Comparison of ENCODE assay signal across 27 cellular contexts in genomic region chr5:76754765-76755164, GRCh38. TPM values are rescaled to one million over a fixed set of nuclear protein-coding genes. Genes with fewer than 3 reads are reported as not detected.
A peak's percentile ranks its signal among the peaks of the same experiment; 100 is the strongest.
DNase-seq lines count a peak whose midpoint lies in the region; ATAC-seq, FAIRE-seq and TF ChIP-seq lines count a peak whose summit lies in the region.
"Had no signal": no experiment of that assay in that cellular context is flagged by ENCODE, and none has a peak within 500 bp of the region (broad histone marks: within the 10 kb centered on the region; RNA-seq: fewer than 3 reads in every experiment).

No MANE protein-coding gene starts in this region.

- no peaks in the 10 kb centered on the region; the same call in 1 of the 2 replicates for H3K9me1 ChIP-seq in IMR-90 (ENCODE audit: insufficient read depth, low read length)

- no peak overlapping the region for H3K23ac ChIP-seq in IMR-90 (ENCODE audit: low read depth, low read length)

- CTCF ChIA-PET in IMR-90 (lab: Yijun Ruan, JAX) = no interaction called here

- in situ Hi-C loops in IMR-90 (cut with MboI; ENCODE audit: low sequenced_read_pairs) = no loop called here

- H4K20me1 ChIP-seq in IMR-90 (ENCODE audit: insufficient read depth, low read length) = no peaks in the 10 kb centered on the region
- H4K20me1 ChIP-seq: BLaER1 treated with 17β-estradiol and CSF1 and Interleukin-3, amounts not matched to agents 10 nM and 100 nM had no signal

- no peak overlapping the region for H2AK5ac ChIP-seq in IMR-90 (ENCODE audit: low read depth, low read length)

- no peak overlapping the region for H2BK20ac ChIP-seq in IMR-90 (ENCODE audit: low read depth, low read length)

- no peaks in the 10 kb centered on the region for H3K79me1 ChIP-seq in IMR-90 (ENCODE audit: low read depth in 1 of 2, low read length in 2 of 2)

- POLR2A ChIA-PET in IMR-90 (lab: Charles Lee; ENCODE audit: unreplicated experiment) = no interaction called here

- peak; percentile 15 to 35 for DNase-seq in NCI-H187 (lab: John Stamatoyannopoulos, UW)
- no peak for DNase-seq in NCI-H187 treated with DMSO at 0.1 percent for 48 hours (lab: John Stamatoyannopoulos, UW)
- no peak for DNase-seq in IMR-90
- DNase-seq in bronchial epithelial cell (ENCODE audit: low read depth) = no peak
- no peak for DNase-seq in NCI-H2227 (lab: John Stamatoyannopoulos, UW; ENCODE audit: unreplicated experiment)
- no peak for DNase-seq in Ammon's horn (ENCODE audit: low spot score)
- DNase-seq: CD4-positive, alpha-beta memory T cell; COR-L47; DMS53; GOT3; HCEC 1CT; Karpas-422; NCI-H1092 treated with DMSO at 0.1 percent for 48 hours; NCI-H1694; NCI-H2081 treated with DMSO at 0.1 percent for 48 hours; NCI-H446; NCI-H526 treated with DMSO at 0.1 percent for 48 hours; NK-92 treated with Interleukin-12 subunit alpha and Interleukin-12 subunit beta, amount 100 ng/mL, for 24 hours; PC-3; SJCRH30; T-helper 17 cell had no signal

- H3K27me3 ChIP-seq in IMR-90 (ENCODE audit: control insufficient read depth, insufficient read depth, low read length) (no peaks in the 10 kb centered on the region; the same call in 1 of the 2 replicates), bronchial epithelial cell (ENCODE audit: control insufficient read depth, insufficient read depth, low read length) (no peaks in the 10 kb centered on the region)
- H3K27me3 ChIP-seq: BLaER1 treated with 17β-estradiol and CSF1 and Interleukin-3, amounts not matched to agents 10 nM and 100 nM; SJCRH30 had no signal

- H3K14ac ChIP-seq in IMR-90 (replicated peaks; ENCODE audit: low read depth, low read length) = no peak overlapping the region

- no peaks in the 10 kb centered on the region for H3K4me1 ChIP-seq in IMR-90 (ENCODE audit: control insufficient read depth, insufficient read depth, low read length)
- H3K4me1 ChIP-seq: BLaER1 treated with 17β-estradiol and CSF1 and Interleukin-3, amounts not matched to agents 10 nM and 100 nM had no signal

- no peak overlapping the region for H4K91ac ChIP-seq in IMR-90 (ENCODE audit: insufficient read depth, low read depth, low read length)

- no CpG with 5 or more reads among the region's 3 CpGs for whole genome bisulfite sequencing in IMR-90 (ENCODE audit: extremely low coverage in 2 of 2, insufficient read length in 1 of 2), 2 experiments

- H3K4ac ChIP-seq in IMR-90 (ENCODE audit: low read depth, low read length) = no peak overlapping the region

- H3K27ac ChIP-seq in C4-2B (peak overlapping the region; percentile 42; the same call in 1 of the 2 replicates), IMR-90 (ENCODE audit: insufficient read depth, low read length) (no peak overlapping the region)
- H3K27ac ChIP-seq: BLaER1 treated with 17β-estradiol and CSF1 and Interleukin-3, amounts not matched to agents 10 nM and 100 nM; HL-60; SJCRH30 had no signal

- FAIRE-seq in bronchial epithelial cell (lab: Jason Lieb, UNC) = peak; percentile 64

- no peak overlapping the region for H2BK120ac ChIP-seq in IMR-90 (ENCODE audit: low read depth, low read length)

- no peak for TF ChIP-seq POLR2A in IMR-90 (IDR thresholded peaks at IDR 0.05; ENCODE audit: low read depth, low read length)

- no peak overlapping the region for H2BK15ac ChIP-seq in IMR-90 (ENCODE audit: low read depth, low read length)

- H4K8ac ChIP-seq in IMR-90 (ENCODE audit: low read depth in 2 of 2, low read length in 2 of 2) = no peak overlapping the region

- no peak overlapping the region for H4K5ac ChIP-seq in IMR-90 (ENCODE audit: low read depth, low read length)

- H3K36me3 ChIP-seq in IMR-90 (ENCODE audit: control insufficient read depth, insufficient read depth, low read length) (no peaks in the 10 kb centered on the region), bronchial epithelial cell (ENCODE audit: control insufficient read depth, insufficient read depth, low read length) (no peaks in the 10 kb centered on the region)
- H3K36me3 ChIP-seq: BLaER1 treated with 17β-estradiol and CSF1 and Interleukin-3, amounts not matched to agents 10 nM and 100 nM; SJCRH30 had no signal

- H3K4me3 ChIP-seq in IMR-90 (ENCODE audit: insufficient read depth, low read depth, low read length) = no peak overlapping the region
- H3K4me3 ChIP-seq in bronchial epithelial cell (ENCODE audit: low read depth, low read length) = no peak overlapping the region
- H3K4me3 ChIP-seq: BLaER1 treated with 17β-estradiol and CSF1 and Interleukin-3, amounts not matched to agents 10 nM and 100 nM; SJCRH30 had no signal

- no peak overlapping the region for H2BK5ac ChIP-seq in IMR-90 (ENCODE audit: low read depth, low read length, poor library complexity, severe bottlenecking)

- H3K56ac ChIP-seq in IMR-90 (ENCODE audit: extremely low read depth, insufficient read depth, low read length) = no peak overlapping the region

- intact Hi-C loops in IMR-90 (cut with micrococcal nuclease) = no loop called here

- ATAC-seq in IMR-90 (ENCODE audit: low read depth) = no peak
- no peak for ATAC-seq in GM21737 (IDR thresholded peaks at IDR 0.05; ENCODE audit: unreplicated experiment)
- ATAC-seq: PC-3, Right ventricle myocardium inferior, SK-N-SH treated with all-trans-retinoic acid at 6 μM for 48 hours, T-helper 17 cell had no signal

- no peak overlapping the region for H3K9ac ChIP-seq in IMR-90 (ENCODE audit: low read depth, low read length)
- H3K9ac ChIP-seq: BLaER1 treated with 17β-estradiol and CSF1 and Interleukin-3, amounts not matched to agents 10 nM and 100 nM had no signal

- H2AK9ac ChIP-seq in IMR-90 (replicated peaks; ENCODE audit: low read depth, low read length, poor library complexity) = peak overlapping the region; percentile 33

- BruUV-seq in IMR-90 (replicated peaks; lab: Mats Ljungman, UMichigan) = no TSS peak

- H3K18ac ChIP-seq in IMR-90 (ENCODE audit: low read depth, low read length) = no peak overlapping the region

- TF ChIP-seq CTCF in C4-2B (conservative IDR thresholded peaks at IDR 0.05) (no peak), IMR-90 (conservative IDR thresholded peaks at IDR 0.05; ENCODE audit: low read depth, low read length) (no peak), bronchial epithelial cell (IDR thresholded peaks at IDR 0.05; ENCODE audit: insufficient read depth, low read length, severe bottlenecking) (no peak)

- no peak overlapping the region for H3K4me2 ChIP-seq in IMR-90 (ENCODE audit: low read depth, low read length)
- H3K4me2 ChIP-seq: BLaER1 treated with 17β-estradiol and CSF1 and Interleukin-3, amounts not matched to agents 10 nM and 100 nM had no signal

- TF ChIP-seq RAD21 in IMR-90 (IDR thresholded peaks at IDR 0.05; ENCODE audit: low read length) = no peak

- H2AFZ ChIP-seq in IMR-90 (replicated peaks; ENCODE audit: low read length, poor library complexity) = no peak overlapping the region

- dilution Hi-C loops in IMR-90 (cut with HindIII; ENCODE audit: low sequenced_read_pairs, unreplicated experiment) = no loop called here

- no peaks in the 10 kb centered on the region for H3K9me3 ChIP-seq in IMR-90 (ENCODE audit: control insufficient read depth, insufficient read depth, low read length)
- H3K9me3 ChIP-seq: BLaER1 treated with 17β-estradiol and CSF1 and Interleukin-3, amounts not matched to agents 10 nM and 100 nM; SJCRH30 had no signal

TF ChIP-seq in IMR-90, 13 proteins besides CTCF, POLR2A, EP300 and RAD21:
- TF ChIP-seq USF2 (IDR thresholded peaks at IDR 0.05; ENCODE audit: low read depth, low read length) = no peak
- TF ChIP-seq RCOR1 (IDR thresholded peaks at IDR 0.05; ENCODE audit: insufficient replicate concordance, low read length) = no peak
- TF ChIP-seq BHLHE40 (IDR thresholded peaks at IDR 0.05; ENCODE audit: low read depth, low read length) = no peak
- no peak for TF ChIP-seq SMC3 (IDR thresholded peaks at IDR 0.05; ENCODE audit: low read depth, low read length)
- TF ChIP-seq MAFK (IDR thresholded peaks at IDR 0.05; ENCODE audit: low read depth, low read length) = no peak
- TF ChIP-seq NFE2L2 (IDR thresholded peaks at IDR 0.05; ENCODE audit: low read depth, low read length) = no peak
- no peak for TF ChIP-seq FOS (IDR thresholded peaks at IDR 0.05; ENCODE audit: low read depth, low read length)
- no peak for TF ChIP-seq CEBPB (IDR thresholded peaks at IDR 0.05; ENCODE audit: low read depth, low read length)
- TF ChIP-seq CHD1 (IDR thresholded peaks at IDR 0.05; ENCODE audit: low read depth, low read length) = no peak

RNA-seq across cellular contexts. Expression of gene F2R, which starts 38.8 kb away (rescaled TPM):
- total RNA-seq in IMR-90 (2012; rRNA removed) (85.7 and 96.7 TPM in 2 replicates), bronchial epithelial cell (2.0 and 12.1 TPM in 2 replicates)
- 135 and 147 TPM in 2 replicates for polyA plus RNA-seq in IMR-90 (2012; rRNA removed)
- 76.8 and 100 TPM in 2 replicates for polyA plus RNA-seq in IMR-90 (2012; cell fraction: cytosol; rRNA removed)
- 17.8 and 49.6 TPM in 2 replicates for polyA plus RNA-seq in IMR-90 (2012; cell fraction: nucleus; rRNA removed; ENCODE audit: low replicate concordance)

Comparison
In these comparisons a context has a peak if more than half of its experiments do, and no peak if none do; other contexts are left out.
1. DNase-seq: peak in NCI-H187 (2 of 2); none in NCI-H187 treated with DMSO at 0.1 percent for 48 hours (single experiment), IMR-90 (single experiment), bronchial epithelial cell (single experiment), NCI-H2227 (single experiment) and Ammon's horn (single experiment).